9 cellular contexts compared by ENCODE assay signal in the genomic region with DNA sequence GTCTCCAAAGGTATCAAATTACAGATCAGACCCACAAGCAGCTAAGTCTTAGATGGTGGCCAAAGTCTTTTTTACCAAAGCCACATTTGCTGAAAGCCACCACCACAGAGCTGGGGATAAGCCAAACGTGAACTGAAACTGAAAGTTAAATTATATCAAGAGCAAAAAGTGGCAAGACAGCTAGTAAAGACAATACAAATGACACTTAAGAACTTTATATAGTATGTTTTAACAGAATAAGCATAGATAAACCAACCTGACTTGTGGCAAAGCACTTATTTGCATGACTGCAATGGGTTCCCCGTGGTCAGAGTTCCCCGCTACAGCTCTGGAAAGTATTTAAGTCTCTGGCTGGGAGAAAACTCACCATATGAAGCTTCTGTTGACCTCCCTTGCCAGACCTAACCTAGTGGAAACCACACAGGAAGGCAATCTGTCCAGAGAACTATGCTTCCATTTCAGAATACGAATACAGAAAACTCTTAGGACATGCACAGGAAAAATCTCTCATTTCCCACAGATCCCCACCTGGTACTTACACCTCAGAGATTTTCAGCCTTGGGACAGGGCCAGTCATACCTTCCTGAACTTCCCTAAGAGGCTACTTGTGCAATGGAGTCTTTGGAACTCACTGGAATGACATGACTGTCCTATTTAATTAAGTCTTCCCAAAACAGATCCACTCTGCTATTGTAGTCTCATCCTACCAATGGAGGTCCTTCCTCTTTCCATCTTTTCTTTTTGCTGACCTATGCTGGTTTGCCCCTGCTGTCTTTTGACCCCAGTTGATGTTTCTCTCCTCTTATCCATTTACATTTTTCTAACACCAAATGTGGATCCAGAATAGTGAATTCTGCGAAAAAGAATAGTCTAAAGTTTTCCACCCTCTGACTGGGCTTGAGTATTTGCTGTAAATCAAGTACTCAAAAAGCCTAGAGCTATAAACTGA.
DNase-seq lines count a peak whose midpoint lies in the region; ATAC-seq and TF ChIP-seq lines count a peak whose summit lies in the region.
"Had no signal": no experiment of that assay in that cellular context is flagged by ENCODE, and none has a peak within 500 bp of the region (broad histone marks: within the 10 kb centered on the region; RNA-seq: fewer than 3 reads in every experiment).

No MANE protein-coding gene starts in this region.

- H4K91ac ChIP-seq in trophoblast cell (ENCODE audit: low read depth, low read length) = no peak overlapping the region

- peaks cover 22 to 34% of the 10 kb centered on the region in 2 donors for H3K4me1 Mint-ChIP-seq in immature natural killer cell

- H2AK5ac ChIP-seq in trophoblast cell (ENCODE audit: low read length) = no peak overlapping the region

- ATAC-seq in HG02798 (IDR thresholded peaks at IDR 0.05; ENCODE audit: poor library complexity, unreplicated experiment) = peak; percentile 90
- no peak for ATAC-seq in omental fat pad (ENCODE audit: low FRiP score)

- DNase-seq in DMS53 (lab: John Stamatoyannopoulos, UW) = peak; percentile 2
- DNase-seq in DMS53 treated with DMSO at 0.1 percent for 48 hours (lab: John Stamatoyannopoulos, UW; ENCODE audit: unreplicated experiment) = no peak
- peak; percentile 30 for DNase-seq in RPMI7951 (ENCODE audit: low read depth)
- peak; percentile 49 to 63 (median 57) for DNase-seq in immature natural killer cell
- no peak for DNase-seq in omental fat pad (ENCODE audit: low spot score)
- DNase-seq in trophoblast cell = no peak
- DNase-seq in dorsolateral prefrontal cortex = no peak

- no peak overlapping the region for H2BK5ac ChIP-seq in trophoblast cell (ENCODE audit: low read depth, low read length, poor library complexity)

- no peaks in the 10 kb centered on the region for H3K79me2 ChIP-seq in trophoblast cell (ENCODE audit: control insufficient read depth, insufficient read depth, low read length, poor library complexity)

- no peaks in the 10 kb centered on the region for H3K9me3 Mint-ChIP-seq in immature natural killer cell

- no peak overlapping the region for H3K18ac ChIP-seq in trophoblast cell (ENCODE audit: low read length)

- H3K9me3 ChIP-seq in trophoblast cell (ENCODE audit: insufficient read depth, low read depth, low read length) = no peaks in the 10 kb centered on the region

- H2BK120ac ChIP-seq in trophoblast cell (ENCODE audit: insufficient read depth, low read length, poor library complexity) = no peak overlapping the region

- H3K4me2 ChIP-seq in trophoblast cell (ENCODE audit: low read length) = no peak overlapping the region

- no peak overlapping the region for H3K14ac ChIP-seq in trophoblast cell (ENCODE audit: low read length)

- H3K27ac Mint-ChIP-seq in immature natural killer cell = peak overlapping the region; percentile 47 to 92 (median 90)

- H3K79me1 ChIP-seq in trophoblast cell (ENCODE audit: low read length) = no peaks in the 10 kb centered on the region

- H3K36me3 ChIP-seq in trophoblast cell (ENCODE audit: control insufficient read depth in 1 of 2, insufficient read depth in 2 of 2, low read length in 2 of 2) = no peaks in the 10 kb centered on the region

- no peak overlapping the region for H3K4ac ChIP-seq in trophoblast cell (ENCODE audit: low read depth, low read length)

- peaks cover 0 to 4% (median 0%) of the 10 kb centered on the region in 3 donors for H3K36me3 Mint-ChIP-seq in immature natural killer cell

- H3K27me3 ChIP-seq in trophoblast cell (ENCODE audit: insufficient read depth, low read length) (no peaks in the 10 kb centered on the region), dorsolateral prefrontal cortex (no peaks in the 10 kb centered on the region)

- no peak overlapping the region for H2AFZ ChIP-seq in trophoblast cell (ENCODE audit: insufficient read depth, low read length, poor library complexity)

- WGBS in trophoblast cell (ENCODE audit: extremely low coverage, insufficient coverage, insufficient read length) = no CpG with 5 or more reads among the region's 5 CpGs

- no peak overlapping the region for H4K12ac ChIP-seq in trophoblast cell (ENCODE audit: low read depth, low read length)

- no peak overlapping the region for H2BK12ac ChIP-seq in trophoblast cell (ENCODE audit: low read length)

- H3K4me3 Mint-ChIP-seq in immature natural killer cell = peak overlapping the region; percentile 70 to 81 (median 73)

- no peak for TF ChIP-seq CTCF in omental fat pad (IDR thresholded peaks at IDR 0.05)
- no peak for TF ChIP-seq CTCF in dorsolateral prefrontal cortex (IDR thresholded peaks at IDR 0.05 in 54 of 56, conservative IDR thresholded peaks at IDR 0.05 in 2 of 56; ENCODE audit: low read depth in 1 of 56, partially characterized antibody in 56 of 56)

- H3K4me3 ChIP-seq in trophoblast cell (ENCODE audit: low read depth, low read length) (no peak overlapping the region), dorsolateral prefrontal cortex (peak overlapping the region in 21 of 59 donors; percentile 5 to 44 (median 22))

- intact Hi-C loops in dorsolateral prefrontal cortex (cut with DNase I) = no loop called here

- no peaks in the 10 kb centered on the region for H3K4me1 ChIP-seq in trophoblast cell (ENCODE audit: control insufficient read depth in 1 of 2, insufficient read depth in 2 of 2, low read length in 2 of 2)

- H3K27me3 Mint-ChIP-seq in immature natural killer cell (ENCODE audit: low read depth in 3 of 3) = peaks cover 0 to 2% (median 2%) of the 10 kb centered on the region in 3 donors

- H3K9ac ChIP-seq in trophoblast cell (ENCODE audit: low read length) = no peak overlapping the region

- no peak overlapping the region for H4K8ac ChIP-seq in trophoblast cell (ENCODE audit: low read depth, low read length)

- H3K27ac ChIP-seq in trophoblast cell (ENCODE audit: low read depth, low read length) = no peak overlapping the region
- H3K27ac ChIP-seq in dorsolateral prefrontal cortex = peak overlapping the region in 8 of 59 donors; percentile 2 to 66 (median 19)
- H3K27ac ChIP-seq: 22Rv1 had no signal

- no peak overlapping the region for H3K23ac ChIP-seq in trophoblast cell (ENCODE audit: low read length)

Comparison
In these comparisons a context has a peak if more than half of its experiments do, and no peak if none do; other contexts are left out.
1. DNase-seq: peak in DMS53 (single experiment), RPMI7951 (single experiment) and immature natural killer cell (3 of 3); none in DMS53 treated with DMSO at 0.1 percent for 48 hours (single experiment), omental fat pad (single experiment), trophoblast cell (0 of 2) and dorsolateral prefrontal cortex (0 of 10).